Comparison of ENCODE assay signal across 8 cellular contexts in genomic region chr13:95643471-95643813, GRCh38. TPM values are rescaled to one million over a fixed set of nuclear protein-coding genes. Genes with fewer than 3 reads are reported as not detected.
DNase-seq lines count a peak whose midpoint lies in the region; ATAC-seq and TF ChIP-seq lines count a peak whose summit lies in the region.

No MANE protein-coding gene starts in this region.

- DNase-seq in T-helper 1 cell (no peak), SK-N-DZ (ENCODE audit: low spot score) (peak; percentile 64), fibroblast of villous mesenchyme (ENCODE audit: low read depth) (peak; percentile 62), renal cortical epithelial cell (ENCODE audit: low read depth) (peak; percentile 44)

- peak overlapping the region; percentile 77 for H3K4me3 ChIP-seq in fibroblast of villous mesenchyme (ENCODE audit: low read depth, low read length)

- peaks cover 55% of the 10 kb centered on the region for H3K27me3 Mint-ChIP-seq in T-helper 1 cell treated with Interleukin-12 subunit alpha and Interleukin-12 subunit beta and Interleukin-4 antibody, amounts not matched to agents 30 μg/mL and 1 μg/mL, for 36 hours (ENCODE audit: low read depth)

- H3K4me3 Mint-ChIP-seq in T-helper 1 cell treated with Interleukin-12 subunit alpha and Interleukin-12 subunit beta and Interleukin-4 antibody, amounts not matched to agents 30 μg/mL and 1 μg/mL, for 36 hours, result peak overlapping the region; percentile 66

- no peak overlapping the region for H3K27ac Mint-ChIP-seq in T-helper 1 cell treated with Interleukin-12 subunit alpha and Interleukin-12 subunit beta and Interleukin-4 antibody, amounts not matched to agents 30 μg/mL and 1 μg/mL, for 36 hours

- H3K4me1 Mint-ChIP-seq in T-helper 1 cell treated with Interleukin-12 subunit alpha and Interleukin-12 subunit beta and Interleukin-4 antibody, amounts not matched to agents 30 μg/mL and 1 μg/mL, for 36 hours (ENCODE audit: low read depth), result peaks cover 8% of the 10 kb centered on the region

- TF ChIP-seq CTCF in fibroblast of villous mesenchyme (IDR thresholded peaks at IDR 0.05; ENCODE audit: insufficient read depth, low read depth, low read length), result no peak

- H3K9me3 Mint-ChIP-seq in T-helper 1 cell treated with Interleukin-12 subunit alpha and Interleukin-12 subunit beta and Interleukin-4 antibody, amounts not matched to agents 30 μg/mL and 1 μg/mL, for 36 hours, result no peaks in the 10 kb centered on the region

- no peak for ATAC-seq in GM19452 (IDR thresholded peaks at IDR 0.05; ENCODE audit: unreplicated experiment)
- ATAC-seq in GM21825 (IDR thresholded peaks at IDR 0.05; ENCODE audit: unreplicated experiment), result no peak
- no peak for ATAC-seq in HG02642 (IDR thresholded peaks at IDR 0.05; ENCODE audit: poor library complexity, unreplicated experiment)

- H3K36me3 Mint-ChIP-seq in T-helper 1 cell treated with Interleukin-12 subunit alpha and Interleukin-12 subunit beta and Interleukin-4 antibody, amounts not matched to agents 30 μg/mL and 1 μg/mL, for 36 hours (ENCODE audit: low read depth), result no peaks in the 10 kb centered on the region

RNA-seq across cellular contexts. Expression of gene DZIP1, which starts 1.1 kb away (rescaled TPM):
- 25.5 and 27.2 TPM in 2 replicates for polyA plus RNA-seq in SK-N-DZ (2014; cell fraction: cytosol; rRNA removed)
- 47.6 and 48.7 TPM in 2 replicates for polyA plus RNA-seq in SK-N-DZ (2014; cell fraction: nucleus; rRNA removed)
- total RNA-seq in fibroblast of villous mesenchyme (38.9 and 44.8 TPM in 2 replicates), renal cortical epithelial cell (17.4 and 74.6 TPM in 2 replicates)

RNA-seq across cellular contexts. Expression of gene DNAJC3, which starts 33.5 kb away (rescaled TPM):
- polyA plus RNA-seq in SK-N-DZ (2014; cell fraction: cytosol; rRNA removed), result 7.1 and 9.2 TPM in 2 replicates
- 3.3 and 4.7 TPM in 2 replicates for polyA plus RNA-seq in SK-N-DZ (2014; cell fraction: nucleus; rRNA removed)
- total RNA-seq in fibroblast of villous mesenchyme (56.4 and 85.1 TPM in 2 replicates), renal cortical epithelial cell (84.6 and 93.1 TPM in 2 replicates)

Comparison
In these comparisons a context has a peak if more than half of its experiments do, and no peak if none do; other contexts are left out.
1. DNase-seq: peak in SK-N-DZ (single experiment), fibroblast of villous mesenchyme (single experiment) and renal cortical epithelial cell (single experiment); none in T-helper 1 cell (0 of 5).